Comparison of ENCODE assay signal across 1 cellular context in the genomic region with DNA sequence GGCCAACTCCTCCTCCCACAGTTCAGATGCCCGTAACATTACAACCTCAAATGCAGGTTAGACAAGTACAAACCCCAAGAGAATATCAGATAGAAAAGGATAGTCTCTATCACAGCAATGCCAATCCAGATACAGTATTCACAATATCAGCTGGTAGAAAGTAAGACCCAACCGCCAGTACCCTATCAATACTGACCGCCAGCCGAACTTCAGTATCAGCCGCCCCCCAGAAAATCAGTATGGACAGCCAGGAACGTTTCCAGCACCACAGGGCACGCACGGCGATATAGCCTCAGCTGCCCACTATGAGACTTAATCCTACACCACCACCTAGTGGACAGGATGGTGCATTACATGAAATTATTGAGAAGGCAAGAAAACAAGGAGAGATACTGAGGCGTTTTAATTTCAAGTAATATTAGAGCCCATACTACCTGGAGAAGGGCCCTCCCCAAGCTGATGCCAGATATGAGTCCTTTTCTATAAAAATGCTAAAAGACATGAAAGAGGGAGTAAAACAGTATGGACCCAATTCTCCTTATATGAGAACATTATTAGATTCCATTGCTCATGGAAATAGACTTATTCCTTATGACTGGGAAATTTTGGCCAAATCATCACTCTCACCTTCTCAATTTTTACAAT.
TF ChIP-seq lines count a peak whose summit lies in the region.

No MANE protein-coding gene starts in this region.

TF ChIP-seq in Ishikawa, 13 proteins besides CTCF, POLR2A, EP300 and RAD21 (continued from another document):
- TF ChIP-seq, protein P1, sequence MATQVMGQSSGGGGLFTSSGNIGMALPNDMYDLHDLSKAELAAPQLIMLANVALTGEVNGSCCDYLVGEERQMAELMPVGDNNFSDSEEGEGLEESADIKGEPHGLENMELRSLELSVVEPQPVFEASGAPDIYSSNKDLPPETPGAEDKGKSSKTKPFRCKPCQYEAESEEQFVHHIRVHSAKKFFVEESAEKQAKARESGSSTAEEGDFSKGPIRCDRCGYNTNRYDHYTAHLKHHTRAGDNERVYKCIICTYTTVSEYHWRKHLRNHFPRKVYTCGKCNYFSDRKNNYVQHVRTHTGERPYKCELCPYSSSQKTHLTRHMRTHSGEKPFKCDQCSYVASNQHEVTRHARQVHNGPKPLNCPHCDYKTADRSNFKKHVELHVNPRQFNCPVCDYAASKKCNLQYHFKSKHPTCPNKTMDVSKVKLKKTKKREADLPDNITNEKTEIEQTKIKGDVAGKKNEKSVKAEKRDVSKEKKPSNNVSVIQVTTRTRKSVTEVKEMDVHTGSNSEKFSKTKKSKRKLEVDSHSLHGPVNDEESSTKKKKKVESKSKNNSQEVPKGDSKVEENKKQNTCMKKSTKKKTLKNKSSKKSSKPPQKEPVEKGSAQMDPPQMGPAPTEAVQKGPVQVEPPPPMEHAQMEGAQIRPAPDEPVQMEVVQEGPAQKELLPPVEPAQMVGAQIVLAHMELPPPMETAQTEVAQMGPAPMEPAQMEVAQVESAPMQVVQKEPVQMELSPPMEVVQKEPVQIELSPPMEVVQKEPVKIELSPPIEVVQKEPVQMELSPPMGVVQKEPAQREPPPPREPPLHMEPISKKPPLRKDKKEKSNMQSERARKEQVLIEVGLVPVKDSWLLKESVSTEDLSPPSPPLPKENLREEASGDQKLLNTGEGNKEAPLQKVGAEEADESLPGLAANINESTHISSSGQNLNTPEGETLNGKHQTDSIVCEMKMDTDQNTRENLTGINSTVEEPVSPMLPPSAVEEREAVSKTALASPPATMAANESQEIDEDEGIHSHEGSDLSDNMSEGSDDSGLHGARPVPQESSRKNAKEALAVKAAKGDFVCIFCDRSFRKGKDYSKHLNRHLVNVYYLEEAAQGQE (IDR thresholded peaks at IDR 0.05; ENCODE audit: low read depth) = no peak
- no peak for TF ChIP-seq TAF1 (IDR thresholded peaks at IDR 0.05; ENCODE audit: low read depth)
- TF ChIP-seq CEBPB (IDR thresholded peaks at IDR 0.05) = no peak
- TF ChIP-seq NFIC (IDR thresholded peaks at IDR 0.05) = no peak
- no peak for TF ChIP-seq TEAD4 (IDR thresholded peaks at IDR 0.05)
- TF ChIP-seq, protein P2, sequence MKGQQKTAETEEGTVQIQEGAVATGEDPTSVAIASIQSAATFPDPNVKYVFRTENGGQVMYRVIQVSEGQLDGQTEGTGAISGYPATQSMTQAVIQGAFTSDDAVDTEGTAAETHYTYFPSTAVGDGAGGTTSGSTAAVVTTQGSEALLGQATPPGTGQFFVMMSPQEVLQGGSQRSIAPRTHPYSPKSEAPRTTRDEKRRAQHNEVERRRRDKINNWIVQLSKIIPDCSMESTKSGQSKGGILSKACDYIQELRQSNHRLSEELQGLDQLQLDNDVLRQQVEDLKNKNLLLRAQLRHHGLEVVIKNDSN (IDR thresholded peaks at IDR 0.05) = no peak
- no peak for TF ChIP-seq YY1 (IDR thresholded peaks at IDR 0.05; ENCODE audit: low read depth)
